In genomic region chr16:66542396-66542795, GRCh38 we compare ENCODE assay signal across 2 cellular contexts.
TF ChIP-seq lines count a peak whose summit lies in the region.

No MANE protein-coding gene starts in this region.

TF ChIP-seq in GM23338, 12 proteins besides CTCF, POLR2A, EP300 and RAD21:
- no peak for TF ChIP-seq ZNF462 (CRISPR knock-in tag; IDR thresholded peaks at IDR 0.05)
- TF ChIP-seq STAT1 (IDR thresholded peaks at IDR 0.05; ENCODE audit: unreplicated experiment), result no peak
- TF ChIP-seq CREB1 (CRISPR knock-in tag; IDR thresholded peaks at IDR 0.05; ENCODE audit: low read depth), result no peak
- TF ChIP-seq ZNF114 (CRISPR knock-in tag; IDR thresholded peaks at IDR 0.05), result no peak
- TF ChIP-seq POLR2AphosphoS5 (IDR thresholded peaks at IDR 0.05; ENCODE audit: low read depth), result no peak
- no peak for TF ChIP-seq EZH2phosphoT487 (IDR thresholded peaks at IDR 0.05; ENCODE audit: unreplicated experiment)
- TF ChIP-seq EZH2 (IDR thresholded peaks at IDR 0.05; ENCODE audit: low read depth, unreplicated experiment), result no peak
- TF ChIP-seq NANOG (IDR thresholded peaks at IDR 0.05; ENCODE audit: borderline replicate concordance), result no peak
- no peak for TF ChIP-seq JUNB (IDR thresholded peaks at IDR 0.05; ENCODE audit: unreplicated experiment)
- TF ChIP-seq ETS1 (IDR thresholded peaks at IDR 0.05), result no peak
- TF ChIP-seq ZNF331 (CRISPR knock-in tag; IDR thresholded peaks at IDR 0.05; ENCODE audit: low read depth), result no peak

TF ChIP-seq in K562, 482 proteins besides CTCF, POLR2A, EP300 and RAD21:
- TF ChIP-seq ZNF561 (CRISPR knock-in tag; conservative IDR thresholded peaks at IDR 0.05) (no peak), NCOA6 (IDR thresholded peaks at IDR 0.05) (no peak), SMAD4 (CRISPR knock-in tag; conservative IDR thresholded peaks at IDR 0.05) (no peak), ZBTB17 (CRISPR knock-in tag; IDR thresholded peaks at IDR 0.05) (no peak), ZNF431 (CRISPR knock-in tag; IDR thresholded peaks at IDR 0.05) (no peak), GABPB2 (CRISPR knock-in tag; conservative IDR thresholded peaks at IDR 0.05) (no peak), WHSC1 (IDR thresholded peaks at IDR 0.05; ENCODE audit: low read length) (no peak), PPARD (CRISPR knock-in tag; IDR thresholded peaks at IDR 0.05) (no peak), ZNF232 (CRISPR knock-in tag; IDR thresholded peaks at IDR 0.05) (no peak), KDM5B (IDR thresholded peaks at IDR 0.05; ENCODE audit: insufficient replicate concordance, low read depth, low read length) (no peak), ZNF609 (CRISPR knock-in tag; IDR thresholded peaks at IDR 0.05; ENCODE audit: borderline replicate concordance) (no peak), PCBP1 (IDR thresholded peaks at IDR 0.05; ENCODE audit: low read depth, low read length, poor library complexity, severe bottlenecking) (no peak), ZNF444 (CRISPR knock-in tag; IDR thresholded peaks at IDR 0.05) (no peak), MAFG (tag; conservative IDR thresholded peaks at IDR 0.05) (no peak), TSHZ1 (CRISPR knock-in tag; IDR thresholded peaks at IDR 0.05) (no peak)
